ENCODE assay signal across 2 cellular contexts in the genomic region with DNA sequence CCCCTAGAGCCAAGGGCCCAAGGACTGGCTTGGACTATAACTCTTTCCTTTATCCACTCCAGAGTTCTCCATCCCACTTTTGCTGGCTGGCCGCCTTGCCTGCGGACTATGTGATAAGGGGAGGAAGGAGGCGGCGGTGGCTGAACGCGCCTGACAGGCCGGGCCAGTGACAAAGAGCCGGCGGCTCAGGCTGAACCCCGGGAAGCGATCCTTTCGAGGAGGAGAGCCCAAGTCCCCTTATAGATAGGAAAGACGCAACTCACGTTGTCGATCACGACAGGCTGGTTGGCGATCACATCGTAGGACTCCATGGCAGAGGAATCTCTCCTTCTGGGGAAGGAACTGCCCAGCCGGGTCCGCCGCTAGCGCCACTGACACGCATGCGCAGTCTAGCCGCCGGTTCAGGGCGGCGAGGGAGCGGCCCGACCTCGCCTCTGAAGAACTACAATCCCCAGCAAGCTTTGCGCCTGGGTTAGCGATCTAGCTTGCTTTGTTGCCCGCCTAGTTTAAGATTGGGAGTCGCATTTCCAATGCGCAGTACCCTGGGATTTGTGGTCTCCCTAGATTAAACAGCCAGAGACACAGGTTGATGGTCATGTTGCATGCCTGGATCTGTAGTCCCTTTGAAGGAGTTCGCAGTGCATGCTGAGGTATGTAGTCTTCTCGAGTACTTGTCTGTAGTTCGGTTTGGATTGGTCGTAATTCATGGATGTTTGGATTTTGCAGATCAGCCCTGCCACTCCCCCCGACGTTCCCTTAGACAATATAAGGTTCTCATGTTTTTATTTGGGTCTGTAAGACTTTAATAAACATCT.
TF ChIP-seq lines count a peak whose summit lies in the region.

Gene ACTR1A, minus strand, starts transcription at position 376 of the 815 bp plus-strand sequence. Its CDS starts 65 bp downstream, at position 311.

TF ChIP-seq in IMR-90, 13 proteins besides CTCF, POLR2A, EP300 and RAD21:
- no peak for TF ChIP-seq MAFK (IDR thresholded peaks at IDR 0.05; ENCODE audit: low read depth, low read length)
- TF ChIP-seq RCOR1 (IDR thresholded peaks at IDR 0.05; ENCODE audit: insufficient replicate concordance, low read length): peak; percentile 43
- no peak for TF ChIP-seq FOS (IDR thresholded peaks at IDR 0.05; ENCODE audit: low read depth, low read length)
- TF ChIP-seq CHD1 (IDR thresholded peaks at IDR 0.05; ENCODE audit: low read depth, low read length): no peak
- TF ChIP-seq CEBPB (IDR thresholded peaks at IDR 0.05; ENCODE audit: low read depth, low read length): no peak
- TF ChIP-seq BHLHE40 (IDR thresholded peaks at IDR 0.05; ENCODE audit: low read depth, low read length): no peak
- TF ChIP-seq MXI1 (IDR thresholded peaks at IDR 0.05; ENCODE audit: borderline replicate concordance, low read depth, low read length): 0 out of 2 replicates have a peak, but pooled peaks have one; percentile 9
- no peak for TF ChIP-seq ELK1 (IDR thresholded peaks at IDR 0.05; ENCODE audit: borderline replicate concordance, low read depth, low read length)
- TF ChIP-seq MAZ (IDR thresholded peaks at IDR 0.05; ENCODE audit: borderline replicate concordance, low read depth, low read length): no peak
- TF ChIP-seq SMC3 (IDR thresholded peaks at IDR 0.05; ENCODE audit: low read depth, low read length): no peak
- TF ChIP-seq, protein P1, sequence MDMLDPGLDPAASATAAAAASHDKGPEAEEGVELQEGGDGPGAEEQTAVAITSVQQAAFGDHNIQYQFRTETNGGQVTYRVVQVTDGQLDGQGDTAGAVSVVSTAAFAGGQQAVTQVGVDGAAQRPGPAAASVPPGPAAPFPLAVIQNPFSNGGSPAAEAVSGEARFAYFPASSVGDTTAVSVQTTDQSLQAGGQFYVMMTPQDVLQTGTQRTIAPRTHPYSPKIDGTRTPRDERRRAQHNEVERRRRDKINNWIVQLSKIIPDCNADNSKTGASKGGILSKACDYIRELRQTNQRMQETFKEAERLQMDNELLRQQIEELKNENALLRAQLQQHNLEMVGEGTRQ (IDR thresholded peaks at IDR 0.05; ENCODE audit: low read depth, low read length): peak; percentile 2; the same call in 1 of the 2 replicates

TF ChIP-seq in endothelial cell of umbilical vein, 7 proteins besides CTCF, POLR2A, EP300 and RAD21:
- TF ChIP-seq JUN (IDR thresholded peaks at IDR 0.05; ENCODE audit: borderline replicate concordance, insufficient read depth, insufficient read length, low read depth) (no peak), POLR2AphosphoS5 (IDR thresholded peaks at IDR 0.05; ENCODE audit: insufficient read depth, low read depth, low read length) (peak; percentile 63), FOS (IDR thresholded peaks at IDR 0.05; ENCODE audit: borderline replicate concordance, insufficient read depth, low read length) (no peak)
TF ChIP-seq in endothelial cell of umbilical vein: peak in this region for 1.
